In genomic region chr5:89232139-89232603, GRCh38 we compare ENCODE assay signal across 15 cellular contexts.
DNase-seq lines count a peak whose midpoint lies in the region; ATAC-seq and TF ChIP-seq lines count a peak whose summit lies in the region.
"Had no signal": no experiment of that assay in that cellular context is flagged by ENCODE, and none has a peak within 500 bp of the region (broad histone marks: within the 10 kb centered on the region; RNA-seq: fewer than 3 reads in every experiment).

No MANE protein-coding gene starts in this region.

- WGBS in smooth muscle cell (ENCODE audit: low lambda C conversion rate) = 76% methylated on average over 3 of the region's 3 CpGs
- WGBS in right lobe of liver (ENCODE audit: insufficient coverage, low coverage, low lambda C conversion rate, missing lambda C conversion rate) = 56% methylated on average over 3 of the region's 3 CpGs
- 74 to 82% (median 75%) methylated on average over 3 of the region's 3 CpGs for WGBS in heart left ventricle, 4 donors

- H3K4me1 Mint-ChIP-seq in Calu3 (ENCODE audit: low read depth, unreplicated experiment) = no peaks in the 10 kb centered on the region

- peak; percentile 95 for ATAC-seq in GM18909 (IDR thresholded peaks at IDR 0.05; ENCODE audit: poor library complexity, unreplicated experiment)
- ATAC-seq in GM21723 (IDR thresholded peaks at IDR 0.05; ENCODE audit: unreplicated experiment) = peak; percentile 96
- peak; percentile 97 for ATAC-seq in HG03159 (IDR thresholded peaks at IDR 0.05; ENCODE audit: unreplicated experiment)
- no peak for ATAC-seq in right lobe of liver
- no peak for ATAC-seq in heart left ventricle

- intact Hi-C loops in left ventricle myocardium inferior (cut with micrococcal nuclease) (no loop called here), right lobe of liver (cut with DNase I) (no loop called here), Calu3 (cut with micrococcal nuclease; ENCODE audit: unreplicated experiment) (no loop called here), heart left ventricle (cut with DNase I) (no loop called here)

- H3K27me3 ChIP-seq in smooth muscle cell (ENCODE audit: low read depth) = no peaks in the 10 kb centered on the region
- no peaks in the 10 kb centered on the region for H3K27me3 ChIP-seq in left ventricle myocardium inferior (ENCODE audit: low read depth)
- H3K27me3 ChIP-seq in right lobe of liver = no peaks in the 10 kb centered on the region
- H3K27me3 ChIP-seq in heart left ventricle = no peaks in the 10 kb centered on the region
- H3K27me3 ChIP-seq: esophagus muscularis mucosa, tibial artery had no signal

- H3K9ac ChIP-seq in smooth muscle cell (ENCODE audit: low read depth) = no peak overlapping the region

- DNase-seq in smooth muscle cell (lab: John Stamatoyannopoulos, UW; ENCODE audit: unreplicated experiment) (no peak), left ventricle myocardium inferior (no peak), right lobe of liver (no peak), Calu3 (no peak), heart left ventricle (no peak)
- DNase-seq: HCEC 1CT; kidney glomerular epithelial cell; NCI-H510A; occipital lobe; stimulated activated CD4-positive, alpha-beta T cell treated with anti-CD3 and anti-CD28 coated beads, Interleukin-4, amount 100 ng/mL, for 1 hour; tibial artery had no signal

- no peaks in the 10 kb centered on the region for H4K20me1 ChIP-seq in smooth muscle cell (ENCODE audit: low read depth)

- CTCF ChIA-PET in Calu3 (lab: Charles Lee) = interaction anchor here (0.8 kb wide), 1 partner anchor 13 kb away, joined by 3 read pairs; no protein-coding TSS in a partner anchor

- no peaks in the 10 kb centered on the region for H3F3A ChIP-seq in smooth muscle cell (ENCODE audit: low read depth)

- H3K27me3 Mint-ChIP-seq in Calu3 (ENCODE audit: unreplicated experiment) = no peaks in the 10 kb centered on the region

- no peaks in the 10 kb centered on the region for H3K79me2 ChIP-seq in smooth muscle cell (ENCODE audit: low read depth)

- H3K9me3 ChIP-seq in smooth muscle cell (replicated peaks; ENCODE audit: low read depth) = no peaks in the 10 kb centered on the region
- peaks cover 11% of the 10 kb centered on the region for H3K9me3 ChIP-seq in left ventricle myocardium inferior (replicated peaks)
- no peaks in the 10 kb centered on the region for H3K9me3 ChIP-seq in right lobe of liver
- peaks cover 0 to 10% (median 0%) of the 10 kb centered on the region in 12 donors for H3K9me3 ChIP-seq in heart left ventricle
- H3K9me3 ChIP-seq: esophagus muscularis mucosa, tibial artery had no signal

- no peak overlapping the region for H3K4me2 ChIP-seq in smooth muscle cell

- H3K4me3 Mint-ChIP-seq in Calu3 (ENCODE audit: low read depth, unreplicated experiment) = no peak overlapping the region

- no peaks in the 10 kb centered on the region for H3K9me3 Mint-ChIP-seq in Calu3 (ENCODE audit: low read depth, unreplicated experiment)

- H3K4me1 ChIP-seq in smooth muscle cell (ENCODE audit: low read depth) (no peaks in the 10 kb centered on the region), left ventricle myocardium inferior (no peaks in the 10 kb centered on the region), right lobe of liver (peaks cover 0 to 6% (median 0%) of the 10 kb centered on the region in 4 donors), heart left ventricle (no peaks in the 10 kb centered on the region)

- TF ChIP-seq CTCF in smooth muscle cell (IDR thresholded peaks at IDR 0.05; ENCODE audit: borderline replicate concordance, insufficient read depth, poor library complexity, severe bottlenecking) (no peak), left ventricle myocardium inferior (IDR thresholded peaks at IDR 0.05; ENCODE audit: borderline replicate concordance) (no peak), right lobe of liver (IDR thresholded peaks at IDR 0.05) (no peak), Calu3 (IDR thresholded peaks at IDR 0.05; ENCODE audit: unreplicated experiment) (no peak), heart left ventricle (IDR thresholded peaks at IDR 0.05) (no peak)

- H3K27ac Mint-ChIP-seq in Calu3 (ENCODE audit: unreplicated experiment) = no peak overlapping the region

- peak overlapping the region; percentile 44 for H2AFZ ChIP-seq in smooth muscle cell (ENCODE audit: low read depth)

- BruUV-seq in Calu3 (replicated peaks; lab: Mats Ljungman, UMichigan) = no TSS peak

- H3K4me3 ChIP-seq in smooth muscle cell (no peak overlapping the region), left ventricle myocardium inferior (no peak overlapping the region), right lobe of liver (no peak overlapping the region), heart left ventricle (no peak overlapping the region)
- H3K4me3 ChIP-seq: esophagus muscularis mucosa, tibial artery had no signal

- no peak for TF ChIP-seq POLR2A in right lobe of liver (IDR thresholded peaks at IDR 0.05)
- TF ChIP-seq POLR2A in heart left ventricle (IDR thresholded peaks at IDR 0.05) = no peak

- H3K27ac ChIP-seq in smooth muscle cell (ENCODE audit: low read depth) = no peak overlapping the region
- H3K27ac ChIP-seq in left ventricle myocardium inferior (replicated peaks) = no peak overlapping the region
- H3K27ac ChIP-seq in right lobe of liver = no peak overlapping the region
- H3K27ac ChIP-seq in heart left ventricle = no peak overlapping the region
- H3K27ac ChIP-seq: esophagus muscularis mucosa, tibial artery had no signal

- H3K36me3 ChIP-seq in smooth muscle cell (ENCODE audit: low read depth) = no peaks in the 10 kb centered on the region
- no peaks in the 10 kb centered on the region for H3K36me3 ChIP-seq in left ventricle myocardium inferior
- H3K36me3 ChIP-seq in right lobe of liver = no peaks in the 10 kb centered on the region
- H3K36me3 ChIP-seq in heart left ventricle = no peaks in the 10 kb centered on the region
- H3K36me3 ChIP-seq: esophagus muscularis mucosa, tibial artery had no signal

- H3K36me3 Mint-ChIP-seq in Calu3 (ENCODE audit: insufficient read depth, unreplicated experiment) = no peaks in the 10 kb centered on the region

Comparison
In these comparisons a context has a peak if more than half of its experiments do, and no peak if none do; other contexts are left out.
1. ATAC-seq: peak in GM18909 (single experiment), GM21723 (single experiment) and HG03159 (single experiment); none in right lobe of liver (0 of 4) and heart left ventricle (0 of 4).